In the genomic region with DNA sequence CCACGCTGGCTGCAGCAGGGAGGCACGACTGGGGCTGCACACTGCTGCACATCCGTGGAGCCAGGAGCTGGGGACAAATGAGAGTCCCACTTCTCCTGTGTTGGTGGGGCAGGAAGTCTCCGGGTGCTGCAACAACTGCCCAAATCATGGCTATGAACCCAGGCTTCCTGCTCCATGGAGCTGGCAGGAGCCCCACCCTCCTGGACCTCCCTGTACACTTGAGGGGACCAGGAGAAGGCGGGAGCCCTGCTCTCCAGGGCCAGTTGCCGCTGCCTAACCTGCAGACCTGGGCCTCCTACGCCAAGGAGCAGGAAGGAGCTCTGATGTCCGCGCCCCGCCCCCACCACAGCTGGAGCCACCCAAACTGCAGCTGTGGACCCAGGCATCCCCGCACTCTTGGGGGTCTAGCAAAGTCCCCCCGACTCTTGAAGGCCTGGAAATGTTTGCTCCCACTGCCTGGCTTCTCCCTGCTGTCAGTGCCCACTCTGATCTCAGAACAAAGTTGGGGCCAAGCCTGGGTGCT, we compare ENCODE assay signal across 25 cellular contexts.
DNase-seq lines count a peak whose midpoint lies in the region; ATAC-seq, FAIRE-seq and TF ChIP-seq lines count a peak whose summit lies in the region.
"Had no signal": no experiment of that assay in that cellular context is flagged by ENCODE, and none has a peak within 500 bp of the region (broad histone marks: within the 10 kb centered on the region; RNA-seq: fewer than 3 reads in every experiment).

No MANE protein-coding gene starts in this region.

- H3K27me3 ChIP-seq in right cardiac atrium (ENCODE audit: control insufficient read depth, insufficient read depth) (no peaks in the 10 kb centered on the region), heart right ventricle (no peaks in the 10 kb centered on the region), Karpas-422 (ENCODE audit: low read length) (no peaks in the 10 kb centered on the region), osteoblast (ENCODE audit: insufficient read depth, low read length) (no peaks in the 10 kb centered on the region), H7 (ENCODE audit: control insufficient read depth, insufficient read depth, low read length) (no peaks in the 10 kb centered on the region)
- H3K27me3 ChIP-seq: BE2C; BLaER1 treated with 17β-estradiol and CSF1 and Interleukin-3, amounts not matched to agents 10 nM and 100 nM had no signal

- H2AFZ ChIP-seq in Karpas-422 (ENCODE audit: low read length) (0 out of 2 replicates have a peak overlapping the region, but pooled peaks have one; percentile 68), osteoblast (ENCODE audit: low read length) (no peak overlapping the region)
- H2AFZ ChIP-seq: GM23248 had no signal

- no peaks in the 10 kb centered on the region for H4K20me1 ChIP-seq in Karpas-422 (ENCODE audit: insufficient read depth, low read depth, low read length)
- H4K20me1 ChIP-seq in osteoblast (ENCODE audit: insufficient read depth, low read length): no peaks in the 10 kb centered on the region
- H4K20me1 ChIP-seq: BLaER1 treated with 17β-estradiol and CSF1 and Interleukin-3, amounts not matched to agents 10 nM and 100 nM had no signal

- no peaks in the 10 kb centered on the region for H3K4me1 ChIP-seq in right cardiac atrium (ENCODE audit: control insufficient read depth, insufficient read depth, low read length)
- no peaks in the 10 kb centered on the region for H3K4me1 ChIP-seq in heart right ventricle
- no peaks in the 10 kb centered on the region for H3K4me1 ChIP-seq in Karpas-422 (ENCODE audit: low read length)
- H3K4me1 ChIP-seq in kidney (ENCODE audit: control insufficient read depth in 1 of 2, insufficient read depth in 1 of 2, low read depth in 1 of 2, low read length in 2 of 2): no peaks in the 10 kb centered on the region
- H3K4me1 ChIP-seq in osteoblast (ENCODE audit: insufficient read depth, low read length): no peaks in the 10 kb centered on the region
- H3K4me1 ChIP-seq: A549, BE2C, HAP-1 had no signal

- H3K27ac Mint-ChIP-seq in activated T-helper 2 cell treated with anti-CD3 and anti-CD28 coated beads, Interferon-gamma antibody, Interleukin-2, Interleukin-4, amounts not matched to agents 10 μg/mL and 5 μg/mL and 100 μg/mL, durations not matched to agents 14 hours and 24 hours and 36 hours: no peak overlapping the region
- H3K27ac Mint-ChIP-seq: CD4-positive, alpha-beta memory T cell; HFFc6 had no signal

- FAIRE-seq in kidney (lab: Jason Lieb, UNC): no peak
- FAIRE-seq: A549, GM12892, GM19239 had no signal

- H3K36me3 ChIP-seq in heart right ventricle: no peaks in the 10 kb centered on the region
- no peaks in the 10 kb centered on the region for H3K36me3 ChIP-seq in Karpas-422 (ENCODE audit: insufficient read depth, low read length)
- no peaks in the 10 kb centered on the region for H3K36me3 ChIP-seq in kidney (ENCODE audit: control insufficient read depth in 1 of 2, insufficient read depth in 2 of 2, low read length in 2 of 2)
- H3K36me3 ChIP-seq in osteoblast (ENCODE audit: insufficient read depth, low read length): no peaks in the 10 kb centered on the region
- H3K36me3 ChIP-seq in H7 (replicated peaks; ENCODE audit: control insufficient read depth, insufficient read depth, low read length): no peaks in the 10 kb centered on the region
- H3K36me3 ChIP-seq: BE2C; BLaER1 treated with 17β-estradiol and CSF1 and Interleukin-3, amounts not matched to agents 10 nM and 100 nM; HAP-1 had no signal

- no peaks in the 10 kb centered on the region for H3K4me1 Mint-ChIP-seq in activated T-helper 2 cell treated with anti-CD3 and anti-CD28 coated beads, Interferon-gamma antibody, Interleukin-2, Interleukin-4, amounts not matched to agents 10 μg/mL and 5 μg/mL and 100 μg/mL, durations not matched to agents 14 hours and 24 hours and 36 hours (ENCODE audit: low read depth)
- H3K4me1 Mint-ChIP-seq: CD4-positive, alpha-beta memory T cell had no signal

- no peaks in the 10 kb centered on the region for H3K79me2 ChIP-seq in Karpas-422 (ENCODE audit: low read length)
- no peaks in the 10 kb centered on the region for H3K79me2 ChIP-seq in osteoblast (ENCODE audit: insufficient read depth, low read length)

- 89% methylated on average over 12 of the region's 12 CpGs for WGBS in right cardiac atrium
- WGBS in heart right ventricle, 2 donors: 85 to 86% methylated on average over 12 of the region's 12 CpGs

- H3K4me3 ChIP-seq in right cardiac atrium (ENCODE audit: low read length): no peak overlapping the region
- no peak overlapping the region for H3K4me3 ChIP-seq in heart right ventricle
- no peak overlapping the region for H3K4me3 ChIP-seq in Karpas-422 (ENCODE audit: low read length)
- H3K4me3 ChIP-seq in kidney (ENCODE audit: low read length in 2 of 2): no peak overlapping the region
- no peak overlapping the region for H3K4me3 ChIP-seq in osteoblast (ENCODE audit: insufficient read depth, low read length)
- no peak overlapping the region for H3K4me3 ChIP-seq in H7 (ENCODE audit: insufficient read depth, low read depth, low read length)
- H3K4me3 ChIP-seq: A549; BLaER1 treated with 17β-estradiol and CSF1 and Interleukin-3, amounts not matched to agents 10 nM and 100 nM; GM23248; HAP-1 had no signal

- peaks cover 27% of the 10 kb centered on the region for H3K9me3 Mint-ChIP-seq in activated T-helper 2 cell treated with anti-CD3 and anti-CD28 coated beads, Interferon-gamma antibody, Interleukin-2, Interleukin-4, amounts not matched to agents 10 μg/mL and 5 μg/mL and 100 μg/mL, durations not matched to agents 14 hours and 24 hours and 36 hours

- peak in 1 of 2 donors; percentile 16 for ATAC-seq in right cardiac atrium
- ATAC-seq in heart right ventricle: no peak
- ATAC-seq in HG03159 (IDR thresholded peaks at IDR 0.05; ENCODE audit: unreplicated experiment): no peak
- ATAC-seq: A549 had no signal

- H3K36me3 Mint-ChIP-seq in activated T-helper 2 cell treated with anti-CD3 and anti-CD28 coated beads, Interferon-gamma antibody, Interleukin-2, Interleukin-4, amounts not matched to agents 10 μg/mL and 5 μg/mL and 100 μg/mL, durations not matched to agents 14 hours and 24 hours and 36 hours (ENCODE audit: low read depth): no peaks in the 10 kb centered on the region
- H3K36me3 Mint-ChIP-seq: CD4-positive, alpha-beta memory T cell had no signal

- intact Hi-C loops in right cardiac atrium (cut with DNase I) (no loop called here), heart right ventricle (cut with DNase I) (no loop called here), kidney (cut with DNase I) (no loop called here)
- intact Hi-C loops in activated T-helper 2 cell treated with anti-CD3 and anti-CD28 coated beads, Interferon-gamma antibody, Interleukin-2, Interleukin-4, amounts not matched to agents 10 μg/mL and 5 μg/mL and 100 μg/mL, durations not matched to agents 14 hours and 24 hours and 36 hours (cut with micrococcal nuclease): no loop called here

- no peaks in the 10 kb centered on the region for H3K27me3 Mint-ChIP-seq in activated T-helper 2 cell treated with anti-CD3 and anti-CD28 coated beads, Interferon-gamma antibody, Interleukin-2, Interleukin-4, amounts not matched to agents 10 μg/mL and 5 μg/mL and 100 μg/mL, durations not matched to agents 14 hours and 24 hours and 36 hours (ENCODE audit: low read depth)
- H3K27me3 Mint-ChIP-seq: CD4-positive, alpha-beta memory T cell had no signal

- no peak overlapping the region for H3K9ac ChIP-seq in Karpas-422 (ENCODE audit: low read length)
- H3K9ac ChIP-seq in kidney (ENCODE audit: low read length in 2 of 2): no peak overlapping the region
- H3K9ac ChIP-seq: BLaER1 treated with 17β-estradiol and CSF1 and Interleukin-3, amounts not matched to agents 10 nM and 100 nM; GM23248 had no signal

- DNase-seq in right cardiac atrium: peak in 2 of 3 donors; percentile 32 to 44
- DNase-seq in heart right ventricle: no peak
- DNase-seq in Karpas-422: no peak
- peak; percentile 62 for DNase-seq in kidney
- DNase-seq in osteoblast (ENCODE audit: insufficient read length, low spot score, missing footprints): peak; percentile 4
- DNase-seq in activated T-helper 2 cell treated with anti-CD3 and anti-CD28 coated beads, Interferon-gamma antibody, Interleukin-2, Interleukin-4, amounts not matched to agents 10 μg/mL and 5 μg/mL and 100 μg/mL, durations not matched to agents 14 hours and 24 hours and 36 hours (ENCODE audit: low spot score): no peak
- no peak for DNase-seq in H7
- DNase-seq: 8988T; ACHN; AML-193; BE2C; Calu3; CD4-positive, alpha-beta memory T cell; COR-L47; DMS53; DMS79 treated with DMSO at 0.1 percent for 48 hours; GF-D8; GM23248; HFFc6 had no signal

- H3K9me3 ChIP-seq in right cardiac atrium (ENCODE audit: control insufficient read depth, low read length) (no peaks in the 10 kb centered on the region), heart right ventricle (peaks cover 0 to 22% (median 2%) of the 10 kb centered on the region in 11 donors), Karpas-422 (ENCODE audit: low read length) (peaks cover 5% of the 10 kb centered on the region), kidney (ENCODE audit: control insufficient read depth in 1 of 2, low read length in 2 of 2) (no peaks in the 10 kb centered on the region), osteoblast (ENCODE audit: low read depth, low read length) (peaks cover 2% of the 10 kb centered on the region)
- H3K9me3 ChIP-seq: A549, BE2C, HAP-1 had no signal

- no peaks in the 10 kb centered on the region for H3K9me2 ChIP-seq in Karpas-422 (replicated peaks; ENCODE audit: insufficient read depth, low read length)

- H3K4me2 ChIP-seq in Karpas-422 (ENCODE audit: low read depth, low read length, poor library complexity, severe bottlenecking): no peak overlapping the region
- H3K4me2 ChIP-seq in osteoblast (ENCODE audit: insufficient read depth, low read length): no peak overlapping the region
- H3K4me2 ChIP-seq: A549; BLaER1 treated with 17β-estradiol and CSF1 and Interleukin-3, amounts not matched to agents 10 nM and 100 nM had no signal

- H3K27ac ChIP-seq in right cardiac atrium (ENCODE audit: low read length): no peak overlapping the region
- no peak overlapping the region for H3K27ac ChIP-seq in heart right ventricle
- H3K27ac ChIP-seq in Karpas-422 (ENCODE audit: low read length): no peak overlapping the region
- no peak overlapping the region for H3K27ac ChIP-seq in kidney (ENCODE audit: low read depth in 2 of 2, low read length in 2 of 2)
- H3K27ac ChIP-seq in osteoblast (ENCODE audit: low read depth, low read length): no peak overlapping the region
- H3K27ac ChIP-seq: A549; BLaER1 treated with 17β-estradiol and CSF1 and Interleukin-3, amounts not matched to agents 10 nM and 100 nM; GM23248 had no signal

- no peak overlapping the region for H3K4me3 Mint-ChIP-seq in activated T-helper 2 cell treated with anti-CD3 and anti-CD28 coated beads, Interferon-gamma antibody, Interleukin-2, Interleukin-4, amounts not matched to agents 10 μg/mL and 5 μg/mL and 100 μg/mL, durations not matched to agents 14 hours and 24 hours and 36 hours (ENCODE audit: low read depth)
- H3K4me3 Mint-ChIP-seq: CD4-positive, alpha-beta memory T cell; HFFc6 had no signal

- TF ChIP-seq CTCF in heart right ventricle (IDR thresholded peaks at IDR 0.05) (no peak), kidney (IDR thresholded peaks at IDR 0.05; ENCODE audit: borderline replicate concordance, extremely low read depth, insufficient read depth) (no peak), osteoblast (IDR thresholded peaks at IDR 0.05; ENCODE audit: extremely low read depth, low read depth, low read length) (no peak)

Comparison
In these comparisons a context has a peak if more than half of its experiments do, and no peak if none do; other contexts are left out.
1. DNase-seq: peak in right cardiac atrium (2 of 3), kidney (single experiment) and osteoblast (single experiment); none in heart right ventricle (0 of 2), Karpas-422 (single experiment), activated T-helper 2 cell treated with anti-CD3 and anti-CD28 coated beads, Interferon-gamma antibody, Interleukin-2, Interleukin-4, amounts not matched to agents 10 μg/mL and 5 μg/mL and 100 μg/mL, durations not matched to agents 14 hours and 24 hours and 36 hours (single experiment) and H7 (single experiment).